8 cellular contexts compared by ENCODE assay signal in genomic region chr6:47414517-47415167, GRCh38.
A peak's percentile ranks its signal among the peaks of the same experiment; 100 is the strongest.
DNase-seq lines count a peak whose midpoint lies in the region; ATAC-seq, FAIRE-seq and TF ChIP-seq lines count a peak whose summit lies in the region.

No MANE protein-coding gene starts in this region.

- POLR2A ChIA-PET in HCT116 (lab: Charles Lee) (interaction anchor here (0.8 kb wide), 1 partner anchor 12 kb away, joined by 3 read pairs; no protein-coding TSS in a partner anchor), GM12878 (lab: Charles Lee) (interaction anchor here (1.1 to 1.6 kb wide), 4 partner anchors 46 to 217 kb away, joined by 3 to 11 read pairs (median 6); partner anchors contain the start of gene CD2AP)

- CTCF ChIA-PET in HCT116 (lab: Charles Lee) (interaction anchor here (0.9 to 3.7 kb wide), 5 partner anchors 47 to 373 kb away, joined by 3 to 12 read pairs (median 4); partner anchors contain the start of gene CD2AP), GM12878 (lab: Yijun Ruan, JAX) (interaction anchor here (0.7 to 6.1 kb wide), 28 partner anchors 8 to 373 kb away, joined by 3 to 84 read pairs (median 5); partner anchors contain the start of gene CD2AP)

- no peaks in the 10 kb centered on the region for H3K79me2 ChIP-seq in HCT116 (ENCODE audit: insufficient read depth, low read length)
- H3K79me2 ChIP-seq in MM.1S (ENCODE audit: low read length), result no peaks in the 10 kb centered on the region
- no peaks in the 10 kb centered on the region for H3K79me2 ChIP-seq in GM12878 (ENCODE audit: control insufficient read depth, insufficient read depth, low read length)

- H3K9ac ChIP-seq in HCT116 (ENCODE audit: low read length) (peak overlapping the region; percentile 51), MM.1S (ENCODE audit: low read length) (no peak overlapping the region), GM12878 (ENCODE audit: control insufficient read depth, insufficient read depth, low read length) (peak overlapping the region; percentile 50)

- H3K27ac ChIP-seq in HCT116 (ENCODE audit: low read depth, low read length) (peak overlapping the region; percentile 14; the same call in 1 of the 2 replicates), MM.1S (ENCODE audit: low read length) (no peak overlapping the region), GM12878 (ENCODE audit: control insufficient read depth, insufficient read depth) (peak overlapping the region; percentile 71), layer of hippocampus (ENCODE audit: low read depth, low read length) (peak overlapping the region; percentile 32)

- H3K4me1 ChIP-seq in HCT116 (ENCODE audit: control insufficient read depth in 1 of 2, insufficient read depth in 2 of 2, low read length in 2 of 2), result peaks cover 14 to 24% of the 10 kb centered on the region in 2 experiments
- 0 out of 2 replicates have a peak, but pooled peaks cover 4% of the 10 kb centered on the region for H3K4me1 ChIP-seq in MM.1S (ENCODE audit: low read length)
- 0 out of 2 replicates have a peak, but pooled peaks cover 3% of the 10 kb centered on the region for H3K4me1 ChIP-seq in GM12878 (ENCODE audit: control insufficient read depth, insufficient read depth, low read length)

- ATAC-seq in HCT116, result peak; percentile 57
- peak; percentile 77 for ATAC-seq in GM12878

- H4K20me1 ChIP-seq in HCT116 (ENCODE audit: insufficient read depth), result no peaks in the 10 kb centered on the region
- H4K20me1 ChIP-seq in MM.1S (ENCODE audit: insufficient read depth, low read length), result no peaks in the 10 kb centered on the region
- no peaks in the 10 kb centered on the region for H4K20me1 ChIP-seq in GM12878 (ENCODE audit: control insufficient read depth, insufficient read depth)

- in situ Hi-C loops in GM12878 (cut with MboI), result loop anchor here (10.0 kb wide), 2 partner anchors 220 to 360 kb away; no protein-coding TSS in a partner anchor

- RAD21 ChIA-PET in HCT116 (lab: Charles Lee; ENCODE audit: low non-redundant PET in 1 of 2, low total read pairs in 2 of 2, uncharacterized antibody in 2 of 2, unreplicated experiment in 2 of 2) (no interaction called here), GM12878 (lab: Charles Lee; ENCODE audit: unreplicated experiment) (interaction anchor here (0.8 to 4.9 kb wide), 23 partner anchors 8 to 319 kb away, joined by 3 to 58 read pairs (median 4); partner anchors contain the start of gene CD2AP)

- H3K27me3 ChIP-seq in HCT116 (ENCODE audit: insufficient read depth, low read length) (no peaks in the 10 kb centered on the region), MM.1S (replicated peaks; ENCODE audit: insufficient read depth, low read length) (peaks cover 23% of the 10 kb centered on the region), GM12878 (replicated peaks in 1 of 2; ENCODE audit: control insufficient read depth in 2 of 2, insufficient read depth in 2 of 2, low read length in 1 of 2) (no peaks in the 10 kb centered on the region), layer of hippocampus (ENCODE audit: control insufficient read depth, insufficient read depth, low read length) (no peaks in the 10 kb centered on the region)

- H3K4me2 ChIP-seq in HCT116 (ENCODE audit: low read length), result peak overlapping the region; percentile 71
- peak overlapping the region; percentile 83 for H3K4me2 ChIP-seq in MM.1S (ENCODE audit: low read depth, low read length)
- peak overlapping the region; percentile 94 for H3K4me2 ChIP-seq in GM12878 (ENCODE audit: control insufficient read depth, insufficient read depth)

- H3K9me3 ChIP-seq in HCT116 (ENCODE audit: control insufficient read depth in 1 of 2, insufficient read depth in 1 of 2, low read depth in 1 of 2, low read length in 2 of 2) (no peaks in the 10 kb centered on the region), MM.1S (replicated peaks; ENCODE audit: insufficient read depth, low read length) (no peaks in the 10 kb centered on the region), GM12878 (replicated peaks; ENCODE audit: control insufficient read depth, insufficient read depth, low read length) (no peaks in the 10 kb centered on the region)

- DNase-seq in SIG-M5 treated with dmso at 0.1 percent for 504 hours (lab: John Stamatoyannopoulos, UW; ENCODE audit: unreplicated experiment), result peak; percentile 21
- DNase-seq in SIG-M5 (lab: John Stamatoyannopoulos, UW), result no peak
- no peak for DNase-seq in HCT116 (ENCODE audit: low read depth, low spot score)
- DNase-seq in MM.1S, result peak; percentile 67
- DNase-seq in GM12878 (ENCODE audit: low read depth, low spot score), result peak; percentile 47
- DNase-seq in superior temporal gyrus (ENCODE audit: extremely low spot score), result peak; percentile 27
- DNase-seq in OCI-M2 (lab: John Stamatoyannopoulos, UW; ENCODE audit: unreplicated experiment), result no peak

- H3F3A ChIP-seq in MM.1S (ENCODE audit: insufficient read depth, low read length), result peaks cover 6% of the 10 kb centered on the region; the same call in 1 of the 2 replicates

- WGBS in GM12878 (ENCODE audit: insufficient coverage, insufficient replicate concordance, low lambda C conversion rate, missing lambda C conversion rate), result under 1% methylated on average over 11 of the region's 11 CpGs

- H3K4me3 ChIP-seq in HCT116 (replicated peaks in 1 of 2; ENCODE audit: low read depth in 1 of 2, low read length in 2 of 2) (peak overlapping the region; percentile 38 to 51), MM.1S (ENCODE audit: low read length) (peak overlapping the region; percentile 54), GM12878 (peak overlapping the region; percentile 64)

- peak overlapping the region; percentile 99 for H2AFZ ChIP-seq in HCT116 (ENCODE audit: low read depth, low read length, poor library complexity, severe bottlenecking)
- no peak overlapping the region for H2AFZ ChIP-seq in MM.1S (ENCODE audit: low read length)
- H2AFZ ChIP-seq in GM12878 (ENCODE audit: control insufficient read depth, low read depth, low read length), result peak overlapping the region; percentile 58

- H3K9me2 ChIP-seq in HCT116 (ENCODE audit: insufficient read depth) (no peaks in the 10 kb centered on the region), MM.1S (replicated peaks; ENCODE audit: insufficient read depth, low read length) (no peaks in the 10 kb centered on the region)

- TF ChIP-seq RAD21 in HCT116 (IDR thresholded peaks at IDR 0.05; ENCODE audit: low read depth) (no peak), GM12878 (IDR thresholded peaks at IDR 0.05; ENCODE audit: insufficient read depth, low read depth, low read length) (no peak)

- no peaks in the 10 kb centered on the region for H3K36me3 ChIP-seq in HCT116 (ENCODE audit: control insufficient read depth in 1 of 2, insufficient read depth in 2 of 2, low read length in 2 of 2)
- H3K36me3 ChIP-seq in MM.1S (replicated peaks; ENCODE audit: insufficient read depth, low read length), result no peaks in the 10 kb centered on the region
- no peaks in the 10 kb centered on the region for H3K36me3 ChIP-seq in GM12878 (ENCODE audit: control insufficient read depth in 2 of 2, insufficient read depth in 2 of 2, low read length in 1 of 2)

- TF ChIP-seq POLR2A in HCT116 (IDR thresholded peaks at IDR 0.05; ENCODE audit: borderline replicate concordance, extremely low read depth, insufficient read depth, insufficient read length) (no peak), GM12878 (IDR thresholded peaks at IDR 0.05; ENCODE audit: low read depth, low read length) (no peak)

- peak; percentile 58 to 61; a peak in 1 of 4 replicates for TF ChIP-seq EP300 in GM12878 (IDR thresholded peaks at IDR 0.05; ENCODE audit: borderline replicate concordance in 1 of 2, control insufficient read depth in 1 of 2, low read depth in 2 of 2, low read length in 2 of 2)

- BruUV-seq in HCT116 (replicated peaks; lab: Mats Ljungman, UMichigan), result no TSS peak
- BruUV-seq in GM12878 (replicated peaks; lab: Mats Ljungman, UMichigan), result no TSS peak

- SMC1A ChIA-PET in GM12878 (lab: Charles Lee; ENCODE audit: uncharacterized antibody, unreplicated experiment), result interaction anchor here (0.7 to 6.3 kb wide), 40 partner anchors 10 to 373 kb away, joined by 3 to 49 read pairs (median 4); partner anchors contain the start of genes CD2AP and OPN5

- no peak for TF ChIP-seq CTCF in HCT116 (IDR thresholded peaks at IDR 0.05 in 2 of 3, conservative IDR thresholded peaks at IDR 0.05 in 1 of 3; ENCODE audit: borderline replicate concordance in 1 of 3, insufficient read depth in 1 of 3, low read depth in 2 of 3, low read length in 2 of 3)
- no peak for TF ChIP-seq CTCF in MM.1S (IDR thresholded peaks at IDR 0.05; ENCODE audit: low read length)
- TF ChIP-seq CTCF in GM12878 (IDR thresholded peaks at IDR 0.05 in 2 of 3, conservative IDR thresholded peaks at IDR 0.05 in 1 of 3; ENCODE audit: control insufficient read depth in 2 of 3, extremely low read depth in 1 of 3, insufficient read depth in 1 of 3, low read depth in 3 of 3, low read length in 3 of 3), result no peak

- intact Hi-C loops in HCT116 (cut with micrococcal nuclease) (loop anchor here (1.0 to 5.0 kb wide), 4 partner anchors 218 to 366 kb away; no protein-coding TSS in a partner anchor), GM12878 (cut with micrococcal nuclease; ENCODE audit: unreplicated experiment) (loop anchor here (1.0 to 5.0 kb wide), 8 partner anchors 24 to 366 kb away; no protein-coding TSS in a partner anchor)

- peak; percentile 72 for FAIRE-seq in GM12878 (lab: Jason Lieb, UNC)

TF ChIP-seq in HCT116, 20 proteins besides CTCF, POLR2A, EP300 and RAD21 (continues in another document):
- TF ChIP-seq CBX3 (IDR thresholded peaks at IDR 0.05; ENCODE audit: low read depth), result no peak
- no peak for TF ChIP-seq EGR1 (IDR thresholded peaks at IDR 0.05; ENCODE audit: low read depth)
- TF ChIP-seq CEBPB (IDR thresholded peaks at IDR 0.05; ENCODE audit: low read depth), result 0 out of 2 replicates have a peak, but pooled peaks have one; percentile 17

TF ChIP-seq in GM12878, 131 proteins besides CTCF, POLR2A, EP300 and RAD21 (continues in another document):
- TF ChIP-seq STAT3 (IDR thresholded peaks at IDR 0.05; ENCODE audit: low read depth, low read length), result no peak
- peak; percentile 75 for TF ChIP-seq MTA2 (IDR thresholded peaks at IDR 0.05; ENCODE audit: low read depth)
- no peak for TF ChIP-seq RBBP5 (conservative IDR thresholded peaks at IDR 0.05)
- TF ChIP-seq IKZF1 (conservative IDR thresholded peaks at IDR 0.05), result peak; percentile 79

Comparison
In these comparisons a context has a peak if more than half of its experiments do, and no peak if none do; other contexts are left out.
1. DNase-seq: peak in SIG-M5 treated with dmso at 0.1 percent for 504 hours (single experiment), MM.1S (single experiment), GM12878 (single experiment) and superior temporal gyrus (single experiment); none in SIG-M5 (single experiment), HCT116 (single experiment) and OCI-M2 (single experiment).
2. Peak in every context shown above with its lines, with median percentiles within 50 percentile points of each other: H3K4me2 ChIP-seq and H3K4me3 ChIP-seq.